Comparison of ENCODE assay signal across 19 cellular contexts in the genomic region with DNA sequence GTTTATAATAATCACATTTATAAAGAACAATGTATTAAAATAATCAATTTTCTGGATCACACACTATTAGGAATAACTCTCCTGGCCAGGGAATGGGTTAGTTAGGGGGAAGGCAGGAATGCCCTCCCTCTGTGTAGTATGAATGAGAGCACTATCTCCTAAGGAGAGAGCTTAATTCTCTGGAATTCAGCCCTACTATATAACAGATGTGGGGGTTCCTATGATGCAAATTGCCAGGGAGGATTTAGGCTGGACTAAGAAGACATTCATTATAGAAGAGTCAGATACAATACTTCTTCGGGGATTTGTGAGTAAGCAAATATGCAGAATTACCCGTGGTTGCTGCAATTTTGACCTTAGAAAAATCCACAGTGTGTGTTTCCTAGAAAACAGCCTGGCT.
"Had no signal": no experiment of that assay in that cellular context is flagged by ENCODE, and none has a peak within 500 bp of the region (broad histone marks: within the 10 kb centered on the region; RNA-seq: fewer than 3 reads in every experiment).

No MANE protein-coding gene starts in this region.

- H3K9me3 ChIP-seq: ascending aorta, vagina had no signal

- H3K4me1 ChIP-seq: ascending aorta, esophagus muscularis mucosa, heart left ventricle, tibial artery, vagina had no signal

- H3K27me3 ChIP-seq: ascending aorta, esophagus muscularis mucosa, heart left ventricle, tibial artery, vagina had no signal

- H3K4me3 Mint-ChIP-seq: activated CD4-positive, alpha-beta memory T cell treated with anti-CD3 and anti-CD28 coated beads for 36 hours; activated naive CD8-positive, alpha-beta T cell treated with anti-CD3 and anti-CD28 coated beads, Interleukin-2, amount 10 ng/mL, durations not matched to agents 7 days and 5 days; activated T-cell treated with anti-CD3 and anti-CD28 coated beads, Interleukin-2, amount 50 U/mL, for 4 hours; immature natural killer cell; naive thymus-derived CD4-positive, alpha-beta T cell; stimulated activated memory B cell treated with anti-CD40 and anti-IgM and Interleukin-4, amounts not matched to agents 10 μg/mL and 1 μg/mL and 100 μg/mL, for 72 hours had no signal

- H3K36me3 ChIP-seq: ascending aorta, esophagus muscularis mucosa, heart left ventricle, tibial artery, vagina had no signal

- ATAC-seq: activated T-cell treated with anti-CD3 and anti-CD28 coated beads, Interleukin-2, amount 50 U/mL, for 4 hours; heart left ventricle; left cardiac atrium; naive thymus-derived CD4-positive, alpha-beta T cell; right cardiac atrium; stimulated activated memory B cell treated with anti-CD40 and anti-IgM and Interleukin-4, amounts not matched to agents 10 μg/mL and 1 μg/mL and 100 μg/mL, for 72 hours had no signal

- H3K27ac Mint-ChIP-seq: activated CD4-positive, alpha-beta memory T cell treated with anti-CD3 and anti-CD28 coated beads for 36 hours; activated naive CD8-positive, alpha-beta T cell treated with anti-CD3 and anti-CD28 coated beads, Interleukin-2, amount 10 ng/mL, durations not matched to agents 7 days and 5 days; immature natural killer cell; naive thymus-derived CD4-positive, alpha-beta T cell; progenitor cell of endocrine pancreas; stimulated activated memory B cell treated with anti-CD40 and anti-IgM and Interleukin-4, amounts not matched to agents 10 μg/mL and 1 μg/mL and 100 μg/mL, for 72 hours had no signal

- H3K27me3 Mint-ChIP-seq: activated CD4-positive, alpha-beta memory T cell treated with anti-CD3 and anti-CD28 coated beads for 36 hours; progenitor cell of endocrine pancreas; stimulated activated memory B cell treated with anti-CD40 and anti-IgM and Interleukin-4, amounts not matched to agents 10 μg/mL and 1 μg/mL and 100 μg/mL, for 72 hours had no signal

- H3K4me3 ChIP-seq: ascending aorta, esophagus muscularis mucosa, heart left ventricle, lung, smooth muscle cell, tibial artery, vagina had no signal

- DNase-seq: activated CD4-positive, alpha-beta memory T cell treated with anti-CD3 and anti-CD28 coated beads for 36 hours; activated gamma-delta T cell treated with Interleukin-2 at 50 U/mL for 16 hours; activated naive CD8-positive, alpha-beta T cell treated with anti-CD3 and anti-CD28 coated beads, Interleukin-2, amount 10 ng/mL, durations not matched to agents 7 days and 5 days; activated T-cell treated with anti-CD3 and anti-CD28 coated beads, Interleukin-2, amount 50 U/mL, for 4 hours; heart left ventricle; immature natural killer cell; left cardiac atrium; naive thymus-derived CD4-positive, alpha-beta T cell; nucleus accumbens; right cardiac atrium; T1000; tibial artery had no signal

- H3K27ac ChIP-seq: ascending aorta, esophagus muscularis mucosa, heart left ventricle, tibial artery, vagina had no signal

- H3K4me2 ChIP-seq: smooth muscle cell had no signal

- H3K4me1 Mint-ChIP-seq: activated naive CD8-positive, alpha-beta T cell treated with anti-CD3 and anti-CD28 coated beads, Interleukin-2, amount 10 ng/mL, durations not matched to agents 7 days and 5 days; immature natural killer cell; naive thymus-derived CD4-positive, alpha-beta T cell; stimulated activated memory B cell treated with anti-CD40 and anti-IgM and Interleukin-4, amounts not matched to agents 10 μg/mL and 1 μg/mL and 100 μg/mL, for 72 hours had no signal

- H3K36me3 Mint-ChIP-seq: activated naive CD8-positive, alpha-beta T cell treated with anti-CD3 and anti-CD28 coated beads, Interleukin-2, amount 10 ng/mL, durations not matched to agents 7 days and 5 days had no signal
